Comparison of ENCODE assay signal across 2 cellular contexts in the genomic region with DNA sequence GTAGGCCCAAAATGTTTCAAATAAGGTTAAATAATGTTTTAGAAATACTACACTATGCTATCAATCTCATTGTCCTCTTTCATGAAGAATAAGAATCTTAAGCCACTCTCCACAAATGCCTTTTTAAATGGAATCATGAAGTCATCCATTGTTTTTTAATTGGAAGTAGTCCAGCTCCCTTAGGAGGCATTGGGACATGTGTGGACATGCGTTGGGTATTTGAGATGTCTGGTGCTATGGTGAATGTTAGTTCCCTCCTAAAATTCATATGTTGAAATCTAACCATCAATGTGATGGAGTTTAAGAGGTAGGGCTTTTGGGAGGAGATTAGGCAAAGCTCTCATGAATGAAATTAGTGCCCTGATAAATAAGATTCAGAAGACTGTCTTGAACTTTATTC.
TF ChIP-seq lines count a peak whose summit lies in the region.

No MANE protein-coding gene starts in this region.

TF ChIP-seq in endothelial cell of umbilical vein, 7 proteins besides CTCF, POLR2A, EP300 and RAD21 (continued from another document):
- TF ChIP-seq POLR2AphosphoS5 (IDR thresholded peaks at IDR 0.05; ENCODE audit: insufficient read depth, low read depth, low read length) (no peak), MYC (IDR thresholded peaks at IDR 0.05; ENCODE audit: low read depth, low read length) (no peak), FOS (IDR thresholded peaks at IDR 0.05; ENCODE audit: borderline replicate concordance, insufficient read depth, low read length) (no peak), JUN (IDR thresholded peaks at IDR 0.05; ENCODE audit: borderline replicate concordance, insufficient read depth, insufficient read length, low read depth) (no peak), GATA2 (IDR thresholded peaks at IDR 0.05; ENCODE audit: insufficient read depth, insufficient read length, low read depth, low read length) (no peak)
- TF ChIP-seq, protein P1, sequence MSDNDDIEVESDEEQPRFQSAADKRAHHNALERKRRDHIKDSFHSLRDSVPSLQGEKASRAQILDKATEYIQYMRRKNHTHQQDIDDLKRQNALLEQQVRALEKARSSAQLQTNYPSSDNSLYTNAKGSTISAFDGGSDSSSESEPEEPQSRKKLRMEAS (IDR thresholded peaks at IDR 0.05; ENCODE audit: insufficient read depth, insufficient read length) = no peak
TF ChIP-seq in endothelial cell of umbilical vein: peak in this region for 0.

TF ChIP-seq in HepG2, 621 proteins besides CTCF, POLR2A, EP300 and RAD21 (continued from another document):
- TF ChIP-seq ZNF282 (IDR thresholded peaks at IDR 0.05; ENCODE audit: partially characterized antibody) (no peak), GABPB1 (CRISPR knock-in tag; IDR thresholded peaks at IDR 0.05) (no peak), CC2D1A (CRISPR knock-in tag; IDR thresholded peaks at IDR 0.05) (no peak), MATR3 (CRISPR knock-in tag; IDR thresholded peaks at IDR 0.05) (no peak), BRCA1 (CRISPR knock-in tag; IDR thresholded peaks at IDR 0.05) (no peak)
- TF ChIP-seq, protein P2, sequence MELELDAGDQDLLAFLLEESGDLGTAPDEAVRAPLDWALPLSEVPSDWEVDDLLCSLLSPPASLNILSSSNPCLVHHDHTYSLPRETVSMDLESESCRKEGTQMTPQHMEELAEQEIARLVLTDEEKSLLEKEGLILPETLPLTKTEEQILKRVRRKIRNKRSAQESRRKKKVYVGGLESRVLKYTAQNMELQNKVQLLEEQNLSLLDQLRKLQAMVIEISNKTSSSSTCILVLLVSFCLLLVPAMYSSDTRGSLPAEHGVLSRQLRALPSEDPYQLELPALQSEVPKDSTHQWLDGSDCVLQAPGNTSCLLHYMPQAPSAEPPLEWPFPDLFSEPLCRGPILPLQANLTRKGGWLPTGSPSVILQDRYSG (CRISPR knock-in tag; IDR thresholded peaks at IDR 0.05) = no peak
